Comparison of ENCODE assay signal across 12 cellular contexts in the genomic region with DNA sequence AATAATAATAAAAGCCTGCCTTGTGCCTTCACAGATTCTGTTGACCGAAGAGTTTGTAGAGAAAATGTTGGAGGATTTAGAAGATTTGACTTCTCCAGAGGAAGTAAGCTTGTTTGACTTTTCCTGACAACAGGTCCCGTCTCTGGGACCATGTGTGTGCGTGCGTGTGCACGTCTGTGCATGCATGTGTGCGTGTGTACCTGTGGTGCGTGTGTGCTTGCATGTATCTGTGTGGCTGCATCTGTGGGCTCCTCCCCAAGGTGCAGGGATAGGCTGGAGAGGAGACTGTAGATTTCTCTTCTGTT. TPM values are rescaled to one million over a fixed set of nuclear protein-coding genes. Genes with fewer than 3 reads are reported as not detected.
A peak's percentile ranks its signal among the peaks of the same experiment; 100 is the strongest.
DNase-seq lines count a peak whose midpoint lies in the region; FAIRE-seq and TF ChIP-seq lines count a peak whose summit lies in the region.
"Had no signal": no experiment of that assay in that cellular context is flagged by ENCODE, and none has a peak within 500 bp of the region (broad histone marks: within the 10 kb centered on the region; RNA-seq: fewer than 3 reads in every experiment).

No MANE protein-coding gene starts in this region.

- intact Hi-C loops in sigmoid colon (cut with DNase I) = loop anchor here (5.0 kb wide), 1 partner anchor 510 kb away; no protein-coding TSS in a partner anchor

- H3K4me1 ChIP-seq in adipocyte (ENCODE audit: control insufficient read depth, insufficient read depth, low read length) = peaks cover 84% of the 10 kb centered on the region
- H3K4me1 ChIP-seq in iPS-18a (ENCODE audit: control insufficient read depth, low read depth, low read length) = peaks cover 49% of the 10 kb centered on the region
- H3K4me1 ChIP-seq in sigmoid colon = peaks cover 0 to 82% (median 77%) of the 10 kb centered on the region in 4 donors

- no peak for DNase-seq in GM12891 (ENCODE audit: insufficient read length, low spot score)
- DNase-seq in adipocyte (ENCODE audit: low read depth) = no peak
- DNase-seq in sigmoid colon = no peak
- DNase-seq in T-helper 1 cell = no peak
- no peak for DNase-seq in stimulated activated naive CD4-positive, alpha-beta T cell treated with Interleukin-2 at 50 U/mL for 16 hours (lab: John Stamatoyannopoulos, UW)
- DNase-seq in H7 = no peak
- DNase-seq in activated naive CD4-positive, alpha-beta T cell treated with anti-CD3 and anti-CD28 coated beads, Interleukin-2, amount 10 ng/mL, durations not matched to agents 7 days and 5 days = no peak
- DNase-seq: NCI-H510A; stimulated activated CD4-positive, alpha-beta T cell treated with anti-CD3 and anti-CD28 coated beads, Interleukin-4, amount 100 ng/mL, for 1 hour had no signal

- CTCF ChIA-PET in activated naive CD4-positive, alpha-beta T cell treated with anti-CD3 and anti-CD28 coated beads, Interleukin-2, amount 10 ng/mL, durations not matched to agents 7 days and 5 days (lab: Charles Lee) = no interaction called here

- 91 to 93% methylated on average over 7 of the region's 7 CpGs for WGBS in sigmoid colon, 2 donors

- peaks cover 8% of the 10 kb centered on the region for H3K36me3 Mint-ChIP-seq in activated naive CD4-positive, alpha-beta T cell treated with anti-CD3 and anti-CD28 coated beads, Interleukin-2, amount 10 ng/mL, durations not matched to agents 7 days and 5 days

- TF ChIP-seq CTCF in sigmoid colon (IDR thresholded peaks at IDR 0.05) = no peak

- peak overlapping the region; percentile 87 for H3K27ac ChIP-seq in iPS-18a (ENCODE audit: low read length)
- peak overlapping the region; percentile 81 to 94 (median 88) for H3K27ac ChIP-seq in sigmoid colon

- H3K9me3 ChIP-seq in adipocyte (ENCODE audit: control insufficient read depth, low read length) (no peaks in the 10 kb centered on the region), iPS-18a (ENCODE audit: control insufficient read depth, low read depth, low read length) (no peaks in the 10 kb centered on the region), sigmoid colon (no peaks in the 10 kb centered on the region)

- H3K9ac ChIP-seq in adipocyte (ENCODE audit: low read length) (peak overlapping the region; percentile 85), iPS-18a (ENCODE audit: low read length) (peak overlapping the region; percentile 81)

- TF ChIP-seq POLR2A in GM12891 (IDR thresholded peaks at IDR 0.05; ENCODE audit: low read depth, low read length) (no peak), sigmoid colon (IDR thresholded peaks at IDR 0.05) (no peak)

- H3K4me3 Mint-ChIP-seq in activated naive CD4-positive, alpha-beta T cell treated with anti-CD3 and anti-CD28 coated beads, Interleukin-2, amount 10 ng/mL, durations not matched to agents 7 days and 5 days = no peak overlapping the region

- H3K36me3 ChIP-seq in adipocyte (ENCODE audit: control insufficient read depth, insufficient read depth, low read length, severe bottlenecking) (no peaks in the 10 kb centered on the region), iPS-18a (ENCODE audit: control insufficient read depth, low read depth, low read length) (no peaks in the 10 kb centered on the region), sigmoid colon (peaks cover 0 to 7% (median 0%) of the 10 kb centered on the region in 4 donors), H7 (replicated peaks; ENCODE audit: control insufficient read depth, insufficient read depth, low read length) (no peaks in the 10 kb centered on the region)

- FAIRE-seq in GM12891 (lab: Jason Lieb, UNC) = peak; percentile 9
- FAIRE-seq: K562 had no signal

- peaks cover 4% of the 10 kb centered on the region for H3K4me1 Mint-ChIP-seq in activated naive CD4-positive, alpha-beta T cell treated with anti-CD3 and anti-CD28 coated beads, Interleukin-2, amount 10 ng/mL, durations not matched to agents 7 days and 5 days

- H3K9me3 Mint-ChIP-seq in activated naive CD4-positive, alpha-beta T cell treated with anti-CD3 and anti-CD28 coated beads, Interleukin-2, amount 10 ng/mL, durations not matched to agents 7 days and 5 days = no peaks in the 10 kb centered on the region
- H3K9me3 Mint-ChIP-seq: activated T-helper 2 cell treated with anti-CD3 and anti-CD28 coated beads, Interferon-gamma antibody, Interleukin-2, Interleukin-4, amounts not matched to agents 10 μg/mL and 5 μg/mL and 100 μg/mL, durations not matched to agents 14 hours and 24 hours and 36 hours had no signal

- H3K27me3 Mint-ChIP-seq in activated naive CD4-positive, alpha-beta T cell treated with anti-CD3 and anti-CD28 coated beads, Interleukin-2, amount 10 ng/mL, durations not matched to agents 7 days and 5 days = no peaks in the 10 kb centered on the region

- H3K27me3 ChIP-seq in adipocyte (replicated peaks; ENCODE audit: control insufficient read depth, insufficient read depth, low read length) = no peaks in the 10 kb centered on the region
- no peaks in the 10 kb centered on the region for H3K27me3 ChIP-seq in iPS-18a (ENCODE audit: control insufficient read depth, insufficient read depth, low read length)
- no peaks in the 10 kb centered on the region for H3K27me3 ChIP-seq in sigmoid colon
- no peaks in the 10 kb centered on the region for H3K27me3 ChIP-seq in H7 (ENCODE audit: control insufficient read depth, insufficient read depth, low read length)

- no peak for TF ChIP-seq EP300 in sigmoid colon (IDR thresholded peaks at IDR 0.05)

- no peak overlapping the region for H3K27ac Mint-ChIP-seq in activated naive CD4-positive, alpha-beta T cell treated with anti-CD3 and anti-CD28 coated beads, Interleukin-2, amount 10 ng/mL, durations not matched to agents 7 days and 5 days
- H3K27ac Mint-ChIP-seq: activated T-helper 2 cell treated with anti-CD3 and anti-CD28 coated beads, Interferon-gamma antibody, Interleukin-2, Interleukin-4, amounts not matched to agents 10 μg/mL and 5 μg/mL and 100 μg/mL, durations not matched to agents 14 hours and 24 hours and 36 hours had no signal

- H3K4me3 ChIP-seq in adipocyte (ENCODE audit: low read length) = no peak overlapping the region
- H3K4me3 ChIP-seq in iPS-18a (ENCODE audit: low read length) = peak overlapping the region; percentile 3
- H3K4me3 ChIP-seq in sigmoid colon = no peak overlapping the region
- H3K4me3 ChIP-seq in H7 (ENCODE audit: insufficient read depth, low read depth, low read length) = no peak overlapping the region
- H3K4me3 ChIP-seq: K562 had no signal

TF ChIP-seq in GM12891, 5 proteins besides CTCF, POLR2A, EP300 and RAD21:
- no peak for TF ChIP-seq SPI1 (IDR thresholded peaks at IDR 0.05; ENCODE audit: low read depth, low read length)
- no peak for TF ChIP-seq POLR2AphosphoS5 (IDR thresholded peaks at IDR 0.05; ENCODE audit: low read depth, low read length)
- no peak for TF ChIP-seq PAX5 (IDR thresholded peaks at IDR 0.05; ENCODE audit: insufficient read depth, low read length, severe bottlenecking)
- TF ChIP-seq POU2F2 (IDR thresholded peaks at IDR 0.05; ENCODE audit: low read depth, low read length) = no peak
- TF ChIP-seq TAF1 (IDR thresholded peaks at IDR 0.05; ENCODE audit: low read depth, low read length) = no peak
TF ChIP-seq in GM12891: peak in this region for 0.

RNA-seq across cellular contexts. Expression of a gene that starts 17.2 kb away (rescaled TPM):
- 33.9 TPM for polyA plus RNA-seq in GM12891 (2012; ENCODE audit: low read depth, missing spikeins)
- total RNA-seq in sigmoid colon = 10 to 100 TPM; 58.9 to 88.6 (median 67.1) TPM
- polyA plus RNA-seq in sigmoid colon = 10 to 100 TPM; 25.0 to 53.0 (median 46.8) TPM
- total RNA-seq in H7 (2014; rRNA removed; shearing (Covaris generic)) = 43.5 and 46.4 TPM in 2 replicates
